ENCODE assay signal across 18 cellular contexts in genomic region chr12:18446245-18446644, GRCh38.
DNase-seq lines count a peak whose midpoint lies in the region; ATAC-seq, FAIRE-seq and TF ChIP-seq lines count a peak whose summit lies in the region.
"Had no signal": no experiment of that assay in that cellular context is flagged by ENCODE, and none has a peak within 500 bp of the region (broad histone marks: within the 10 kb centered on the region; RNA-seq: fewer than 3 reads in every experiment).

No MANE protein-coding gene starts in this region.

- H3K4me1 ChIP-seq in mesendoderm (ENCODE audit: control insufficient read depth, low read depth, low read length) (no peaks in the 10 kb centered on the region), PC-3 (ENCODE audit: insufficient read depth, low read length) (peaks cover 6% of the 10 kb centered on the region; the same call in 1 of the 2 replicates)

- no TSS peak for BruUV-seq in PC-3 (replicated peaks; lab: Mats Ljungman, UMichigan)

- H3K9ac ChIP-seq in mesendoderm (ENCODE audit: low read length) (no peak overlapping the region), PC-3 (ENCODE audit: low read length) (no peak overlapping the region)

- no peak overlapping the region for H3K4ac ChIP-seq in mesendoderm (ENCODE audit: low read depth, low read length)

- H3K4me3 ChIP-seq in mesendoderm (ENCODE audit: low read length) (no peak overlapping the region), PC-3 (ENCODE audit: low read length) (no peak overlapping the region)

- no peak overlapping the region for H4K8ac ChIP-seq in mesendoderm (ENCODE audit: low read depth, low read length)

- no peak overlapping the region for H3K18ac ChIP-seq in mesendoderm (ENCODE audit: low read length)

- no peak overlapping the region for H2BK5ac ChIP-seq in mesendoderm (ENCODE audit: low read length)

- H3K27ac ChIP-seq in mesendoderm (ENCODE audit: low read depth, low read length) = no peak overlapping the region
- no peak overlapping the region for H3K27ac ChIP-seq in PC-3 (ENCODE audit: low read length)

- TF ChIP-seq POLR2A in GM12891 (IDR thresholded peaks at IDR 0.05; ENCODE audit: low read depth, low read length) = no peak

- no peak overlapping the region for H2AK5ac ChIP-seq in mesendoderm (ENCODE audit: low read length)

- H3K9me3 ChIP-seq in PC-3 (ENCODE audit: low read length) = no peaks in the 10 kb centered on the region

- H2AFZ ChIP-seq in PC-3 (ENCODE audit: low read length) = no peak overlapping the region

- H3K4me2 ChIP-seq in mesendoderm (ENCODE audit: low read length) (no peak overlapping the region), PC-3 (ENCODE audit: low read length) (no peak overlapping the region)

- H3K27me3 ChIP-seq in mesendoderm (ENCODE audit: insufficient read depth, low read length, poor library complexity) (no peaks in the 10 kb centered on the region), PC-3 (ENCODE audit: low read length) (no peaks in the 10 kb centered on the region)

- no CpG with 5 or more reads among the region's 3 CpGs for WGBS in mesendoderm (ENCODE audit: extremely low coverage, insufficient coverage, low lambda C conversion rate)

- CTCF ChIA-PET in PC-3 (lab: Charles Lee) = no interaction called here

- intact Hi-C loops in PC-3 (cut with micrococcal nuclease) (no loop called here), Right ventricle myocardium superior (cut with DNase I) (no loop called here)

- H3K56ac ChIP-seq in mesendoderm (ENCODE audit: low read length) = no peak overlapping the region

- no peaks in the 10 kb centered on the region for H4K20me1 ChIP-seq in PC-3 (ENCODE audit: low read length)

- no peak overlapping the region for H3K23ac ChIP-seq in mesendoderm (ENCODE audit: low read length)

- H3K79me2 ChIP-seq in mesendoderm (ENCODE audit: control insufficient read depth, insufficient read depth, low read length) (no peaks in the 10 kb centered on the region), PC-3 (ENCODE audit: low read length) (no peaks in the 10 kb centered on the region)

- ATAC-seq in GM21717 (IDR thresholded peaks at IDR 0.05; ENCODE audit: unreplicated experiment) (peak; percentile 62), PC-3 (no peak), GM21515 (IDR thresholded peaks at IDR 0.05; ENCODE audit: unreplicated experiment) (no peak), Right ventricle myocardium superior (ENCODE audit: poor library complexity) (no peak)
- ATAC-seq: activated CD8-positive, alpha-beta T cell treated with anti-CD3 and anti-CD28 coated beads for 36 hours; activated T-cell treated with anti-CD3 and anti-CD28 coated beads, Interleukin-2, amount 50 U/mL, for 4 hours; effector memory CD8-positive, alpha-beta T cell; HCT116; naive thymus-derived CD4-positive, alpha-beta T cell had no signal

- peak; percentile 26 for FAIRE-seq in GM12891 (lab: Jason Lieb, UNC)
- FAIRE-seq: urothelium cell line had no signal

- no peak overlapping the region for H4K5ac ChIP-seq in mesendoderm (ENCODE audit: low read length)

- POLR2A ChIA-PET in PC-3 (lab: Charles Lee; ENCODE audit: unreplicated experiment) = no interaction called here

- no peaks in the 10 kb centered on the region for H3K9me2 ChIP-seq in PC-3 (replicated peaks; ENCODE audit: low read length)

- H2BK15ac ChIP-seq in mesendoderm (replicated peaks; ENCODE audit: low read depth) = no peak overlapping the region

- DNase-seq in GM12891 (ENCODE audit: insufficient read length, low spot score) (no peak), NCI-H69 (lab: John Stamatoyannopoulos, UW) (peak; percentile 88), mesendoderm (peak; percentile 58), PC-3 (no peak), T1000 (lab: John Stamatoyannopoulos, UW) (no peak), Right ventricle myocardium superior (no peak)
- DNase-seq: activated CD8-positive, alpha-beta T cell treated with anti-CD3 and anti-CD28 coated beads for 36 hours; activated naive CD4-positive, alpha-beta T cell treated with anti-CD3 and anti-CD28 coated beads, Interleukin-2, amount 50 U/mL, for 16 hours; activated T-cell treated with anti-CD3 and anti-CD28 coated beads, Interleukin-2, amount 50 U/mL, for 4 hours; effector memory CD8-positive, alpha-beta T cell; islet precursor cell; naive thymus-derived CD4-positive, alpha-beta T cell; NCI-H1417 treated with DMSO at 0.1 percent for 48 hours; NCI-H2227 treated with DMSO at 0.1 percent for 48 hours had no signal

- H3K79me1 ChIP-seq in mesendoderm (ENCODE audit: low read length) = no peaks in the 10 kb centered on the region

- no peak for TF ChIP-seq CTCF in PC-3 (conservative IDR thresholded peaks at IDR 0.05; ENCODE audit: low read depth, low read length)

- no peaks in the 10 kb centered on the region for H3F3A ChIP-seq in PC-3 (ENCODE audit: low read length, unreplicated experiment)

- H2BK120ac ChIP-seq in mesendoderm (ENCODE audit: low read depth, low read length) = no peak overlapping the region

- H3K36me3 ChIP-seq in mesendoderm (ENCODE audit: control insufficient read depth, insufficient read depth, low read length) (no peaks in the 10 kb centered on the region), PC-3 (ENCODE audit: low read depth, low read length) (no peaks in the 10 kb centered on the region)

TF ChIP-seq in GM12891, 5 proteins besides CTCF, POLR2A, EP300 and RAD21:
- TF ChIP-seq POLR2AphosphoS5 (IDR thresholded peaks at IDR 0.05; ENCODE audit: low read depth, low read length) (no peak), POU2F2 (IDR thresholded peaks at IDR 0.05; ENCODE audit: low read depth, low read length) (no peak)

Comparison
In these comparisons a context has a peak if more than half of its experiments do, and no peak if none do; other contexts are left out.
1. DNase-seq: peak in NCI-H69 (single experiment) and mesendoderm (single experiment); none in GM12891 (single experiment), PC-3 (single experiment), T1000 (single experiment) and Right ventricle myocardium superior (single experiment).